ENCODE assay signal across 8 cellular contexts in the genomic region with DNA sequence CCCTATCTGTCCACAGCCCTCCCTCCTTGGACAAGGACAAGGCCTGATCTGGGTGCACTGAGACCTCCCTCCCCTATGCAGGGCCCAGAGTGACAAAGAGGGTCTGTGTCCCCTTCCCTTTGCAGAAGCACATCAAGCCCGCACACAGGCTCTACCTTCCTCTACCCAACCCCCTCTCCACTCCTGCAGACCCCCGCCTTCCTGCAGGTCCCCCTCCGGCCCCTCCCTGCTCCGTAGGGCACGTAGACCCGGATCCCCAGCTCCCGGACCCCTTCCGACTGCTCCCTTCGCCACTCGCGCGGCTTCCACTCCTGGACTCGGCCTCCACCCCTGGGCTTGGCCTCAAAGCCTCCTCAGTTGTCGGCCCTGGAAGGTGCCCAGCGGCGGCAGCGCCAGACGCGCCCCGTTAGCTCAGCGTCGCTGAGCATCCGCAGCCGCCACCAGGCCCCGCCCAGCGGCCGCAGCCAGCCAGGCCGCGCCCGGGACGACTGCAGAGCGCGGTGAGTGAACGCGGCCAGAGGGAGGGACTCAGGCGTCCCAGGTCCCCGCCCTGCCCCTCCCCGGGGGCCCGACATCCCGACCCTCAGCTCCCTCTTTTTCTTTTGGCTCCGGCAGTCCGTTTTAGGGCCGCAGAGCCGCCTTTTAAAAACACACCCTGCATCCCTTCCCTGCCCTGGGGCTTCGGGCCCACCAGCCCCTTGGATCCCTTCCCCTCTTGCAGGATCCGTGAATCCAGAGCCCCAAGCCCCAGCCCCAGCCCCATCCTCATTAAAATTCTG. TPM values are rescaled to one million over a fixed set of nuclear protein-coding genes. Genes with fewer than 3 reads are reported as not detected.
A peak's percentile ranks its signal among the peaks of the same experiment; 100 is the strongest.
DNase-seq lines count a peak whose midpoint lies in the region; ATAC-seq and TF ChIP-seq lines count a peak whose summit lies in the region.

No MANE protein-coding gene starts in this region.

- H3K4me3 ChIP-seq in SJCRH30 (peak overlapping the region; percentile 58), adipocyte (ENCODE audit: low read length) (peak overlapping the region; percentile 76), neutrophil (ENCODE audit: low read depth in 1 of 2, low read length in 1 of 2) (peak overlapping the region; percentile 97 to 100)

- peak; percentile 46 for TF ChIP-seq POLR2A in GM19193 (IDR thresholded peaks at IDR 0.05; ENCODE audit: extremely low read depth, insufficient read depth, insufficient read length)

- H3K9ac ChIP-seq in adipocyte (ENCODE audit: low read length), result peak overlapping the region; percentile 85

- H3K27ac ChIP-seq in SJCRH30, result peak overlapping the region; percentile 49; the same call in 1 of the 2 replicates
- peak overlapping the region; percentile 97 for H3K27ac ChIP-seq in neutrophil

- intact Hi-C loops in cardiac septum (cut with DNase I), result no loop called here

- H3K27me3 ChIP-seq in SJCRH30, result no peaks in the 10 kb centered on the region
- H3K27me3 ChIP-seq in adipocyte (replicated peaks; ENCODE audit: control insufficient read depth, insufficient read depth, low read length), result no peaks in the 10 kb centered on the region
- H3K27me3 ChIP-seq in neutrophil, result peaks cover 30% of the 10 kb centered on the region

- H3K9me3 ChIP-seq in SJCRH30 (replicated peaks), result no peaks in the 10 kb centered on the region
- H3K9me3 ChIP-seq in adipocyte (ENCODE audit: control insufficient read depth, low read length), result no peaks in the 10 kb centered on the region
- H3K9me3 ChIP-seq in neutrophil, result no peaks in the 10 kb centered on the region

- peak; percentile 52 for TF ChIP-seq CTCF in neutrophil (IDR thresholded peaks at IDR 0.05)

- H3K4me1 ChIP-seq in SJCRH30, result peaks cover 4% of the 10 kb centered on the region
- H3K4me1 ChIP-seq in adipocyte (ENCODE audit: control insufficient read depth, insufficient read depth, low read length), result peaks cover 14% of the 10 kb centered on the region
- peaks cover 30 to 31% of the 10 kb centered on the region in 2 experiments for H3K4me1 ChIP-seq in neutrophil (ENCODE audit: control insufficient read depth in 1 of 2, insufficient read depth in 1 of 2, low read depth in 1 of 2, low read length in 1 of 2)

- H3K36me3 ChIP-seq in SJCRH30 (0 out of 2 replicates have a peak, but pooled peaks cover 2% of the 10 kb centered on the region), adipocyte (ENCODE audit: control insufficient read depth, insufficient read depth, low read length, severe bottlenecking) (no peaks in the 10 kb centered on the region), neutrophil (peaks cover 6% of the 10 kb centered on the region)

- no peak for ATAC-seq in HG03432 (IDR thresholded peaks at IDR 0.05; ENCODE audit: unreplicated experiment)

- DNase-seq in SJCRH30 (peak; percentile 63 to 77), adipocyte (ENCODE audit: low read depth) (peak; percentile 92), cardiac septum (ENCODE audit: low spot score) (peak; percentile 89), ureter (ENCODE audit: low spot score) (peak; percentile 68), NCI-H2196 (lab: John Stamatoyannopoulos, UW; ENCODE audit: unreplicated experiment) (no peak)

RNA-seq across cellular contexts. Expression of a gene that starts 1.6 kb away (rescaled TPM):
- 32.5 and 34.1 TPM in 2 replicates for total RNA-seq in SJCRH30 (2014; rRNA removed; shearing (Covaris generic))
- total RNA-seq in cardiac septum (211 TPM), ureter (155 TPM)

RNA-seq across cellular contexts. Expression of a gene that starts 15.9 kb away (rescaled TPM):
- total RNA-seq in SJCRH30 (2014; rRNA removed; shearing (Covaris generic)), result 0.06 TPM in 1 of 2 replicates, not detected in the other
- total RNA-seq in cardiac septum (not detected), ureter (not detected)

RNA-seq across cellular contexts. Expression of a gene that starts 42.0 kb away (rescaled TPM):
- not detected in 2 replicates for total RNA-seq in SJCRH30 (2014; rRNA removed; shearing (Covaris generic))
- total RNA-seq in cardiac septum, result 0.57 TPM
- total RNA-seq in ureter, result 0.31 TPM

RNA-seq across cellular contexts. Expression of a gene that starts 43.0 kb away (rescaled TPM):
- not detected in 2 replicates for total RNA-seq in SJCRH30 (2014; rRNA removed; shearing (Covaris generic))
- not detected for total RNA-seq in cardiac septum
- total RNA-seq in ureter, result not detected
